ENCODE assay signal across 8 cellular contexts in genomic region chr10:8331896-8332729, GRCh38.
A peak's percentile ranks its signal among the peaks of the same experiment; 100 is the strongest.
DNase-seq lines count a peak whose midpoint lies in the region; ATAC-seq lines count a peak whose summit lies in the region.

No MANE protein-coding gene starts in this region.

- H3K36me3 Mint-ChIP-seq in T-cell = no peaks in the 10 kb centered on the region

- peak overlapping the region; percentile 87 to 96 for H3K27ac Mint-ChIP-seq in T-cell

- peaks cover 31 to 44% (median 42%) of the 10 kb centered on the region in 3 donors for H3K4me1 Mint-ChIP-seq in T-cell

- peak; percentile 92 for ATAC-seq in HG03108 (IDR thresholded peaks at IDR 0.05; ENCODE audit: unreplicated experiment)
- ATAC-seq in T-cell (replicated peaks in 1 of 4) = peak; percentile 94 to 98 (median 96)

- H3K27ac ChIP-seq in skeletal muscle tissue (ENCODE audit: low read depth, low read length) = no peak overlapping the region

- no peaks in the 10 kb centered on the region for H3K9me3 Mint-ChIP-seq in T-cell

- no peaks in the 10 kb centered on the region for H3K36me3 ChIP-seq in skeletal muscle tissue (ENCODE audit: control insufficient read depth in 3 of 3, insufficient read depth in 3 of 3, low read length in 3 of 3)

- peak overlapping the region; percentile 13 to 46 (median 29) for H3K4me3 ChIP-seq in skeletal muscle tissue (ENCODE audit: low read length in 3 of 3)

- no peaks in the 10 kb centered on the region for H3K9me3 ChIP-seq in skeletal muscle tissue (ENCODE audit: control insufficient read depth in 3 of 3, low read length in 3 of 3)

- CTCF ChIA-PET in T-cell (lab: Charles Lee) = interaction anchor here (0.5 to 2.2 kb wide), 16 partner anchors 12 to 877 kb away, joined by 3 to 23 read pairs (median 4); no protein-coding TSS in a partner anchor

- H3K9ac ChIP-seq in skeletal muscle tissue (ENCODE audit: low read depth in 1 of 3, low read length in 3 of 3) = no peak overlapping the region

- H3K4me1 ChIP-seq in skeletal muscle tissue (ENCODE audit: control insufficient read depth in 3 of 3, insufficient read depth in 3 of 3, low read length in 3 of 3) = peaks cover 0 to 6% (median 0%) of the 10 kb centered on the region in 3 donors

- H3K4me3 Mint-ChIP-seq in T-cell = peak overlapping the region; percentile 77 to 80 (median 79)

- H3K27me3 Mint-ChIP-seq in T-cell = no peaks in the 10 kb centered on the region

- peaks cover 0 to 5% (median 5%) of the 10 kb centered on the region in 3 donors for H3K27me3 ChIP-seq in skeletal muscle tissue (ENCODE audit: control insufficient read depth in 3 of 3, insufficient read depth in 3 of 3, low read length in 3 of 3)

- DNase-seq in NOMO-1 (lab: John Stamatoyannopoulos, UW; ENCODE audit: unreplicated experiment in 2 of 2) = peak; percentile 3 to 17
- no peak for DNase-seq in NOMO-1 treated with dmso at 0.1 percent for 144 hours (lab: John Stamatoyannopoulos, UW; ENCODE audit: unreplicated experiment)
- DNase-seq in T-cell = peak; percentile 74 to 96 (median 91)
- peak; percentile 26 for DNase-seq in activated naive CD8-positive, alpha-beta T cell treated with anti-CD3 and anti-CD28 coated beads, Interleukin-2, amount 50 U/mL, for 16 hours (ENCODE audit: low read depth, low spot score)
- DNase-seq in hippocampal formation (lab: John Stamatoyannopoulos, UW) = peak; percentile 18 to 41
- no peak for DNase-seq in NCI-H1048 (lab: John Stamatoyannopoulos, UW)

- POLR2A ChIA-PET in T-cell (lab: Charles Lee) = interaction anchor here (0.5 to 2.9 kb wide), 39 partner anchors 9 to 843 kb away, joined by 3 to 48 read pairs (median 4); partner anchors contain the start of gene GATA3 (in 1 of the 2)

Comparison
In these comparisons a context has a peak if more than half of its experiments do, and no peak if none do; other contexts are left out.
1. DNase-seq: peak in NOMO-1 (2 of 2), T-cell (34 of 34), activated naive CD8-positive, alpha-beta T cell treated with anti-CD3 and anti-CD28 coated beads, Interleukin-2, amount 50 U/mL, for 16 hours (single experiment) and hippocampal formation (2 of 2); none in NOMO-1 treated with dmso at 0.1 percent for 144 hours (single experiment) and NCI-H1048 (single experiment).